ENCODE assay signal across 1 cellular context in the genomic region with DNA sequence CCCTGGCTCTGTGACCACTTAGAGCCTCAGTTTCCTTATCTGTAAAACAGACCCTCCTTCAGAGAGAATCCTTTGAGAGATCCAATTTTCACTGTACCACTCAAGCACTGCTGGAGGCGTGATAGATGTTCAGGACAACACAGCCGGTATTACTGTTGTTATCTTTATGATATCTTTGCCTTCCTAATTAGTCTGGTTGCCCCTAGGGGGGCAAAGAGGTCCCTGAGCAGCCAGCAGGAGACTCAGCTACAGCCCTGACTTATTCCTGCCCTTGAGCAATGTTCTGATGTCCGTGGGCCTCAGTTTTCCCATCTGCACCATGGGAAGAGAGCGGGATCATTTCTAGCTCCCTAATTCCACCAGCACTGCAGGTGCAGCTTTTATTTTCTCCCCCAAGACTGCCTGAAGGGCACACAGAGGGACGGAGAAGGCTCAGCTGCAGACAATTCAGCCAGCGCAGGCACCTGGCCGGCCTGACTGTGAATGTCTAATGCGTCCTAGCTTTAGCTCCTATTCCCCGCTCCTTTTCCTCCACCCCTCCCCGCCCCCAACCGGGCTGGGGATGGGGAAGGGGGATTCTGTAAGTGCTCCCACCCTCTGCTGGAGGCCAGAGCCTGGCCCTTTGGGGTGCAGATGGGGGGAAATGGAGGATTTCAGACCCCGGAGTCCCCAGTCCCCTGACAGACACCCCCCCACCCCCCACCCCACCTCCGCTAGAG.
A peak's percentile ranks its signal among the peaks of the same experiment; 100 is the strongest.
TF ChIP-seq lines count a peak whose summit lies in the region.

No MANE protein-coding gene starts in this region.

TF ChIP-seq in K562, 482 proteins besides CTCF, POLR2A, EP300 and RAD21:
- TF ChIP-seq NRF1 (conservative IDR thresholded peaks at IDR 0.05 in 1 of 2, IDR thresholded peaks at IDR 0.05 in 1 of 2) (0 out of 4 replicates have a peak, but pooled peaks of 1 of the 2 experiments have one; percentile 21), BCOR (IDR thresholded peaks at IDR 0.05) (0 out of 2 replicates have a peak, but pooled peaks have one; percentile 24), CHD4 (IDR thresholded peaks at IDR 0.05; ENCODE audit: insufficient read depth, insufficient replicate concordance, low read depth, low read length, poor library complexity, severe bottlenecking) (peak; percentile 22), ZNF143 (CRISPR knock-in tag; IDR thresholded peaks at IDR 0.05) (no peak), PHTF2 (CRISPR knock-in tag; IDR thresholded peaks at IDR 0.05) (no peak)
- TF ChIP-seq, protein P1, sequence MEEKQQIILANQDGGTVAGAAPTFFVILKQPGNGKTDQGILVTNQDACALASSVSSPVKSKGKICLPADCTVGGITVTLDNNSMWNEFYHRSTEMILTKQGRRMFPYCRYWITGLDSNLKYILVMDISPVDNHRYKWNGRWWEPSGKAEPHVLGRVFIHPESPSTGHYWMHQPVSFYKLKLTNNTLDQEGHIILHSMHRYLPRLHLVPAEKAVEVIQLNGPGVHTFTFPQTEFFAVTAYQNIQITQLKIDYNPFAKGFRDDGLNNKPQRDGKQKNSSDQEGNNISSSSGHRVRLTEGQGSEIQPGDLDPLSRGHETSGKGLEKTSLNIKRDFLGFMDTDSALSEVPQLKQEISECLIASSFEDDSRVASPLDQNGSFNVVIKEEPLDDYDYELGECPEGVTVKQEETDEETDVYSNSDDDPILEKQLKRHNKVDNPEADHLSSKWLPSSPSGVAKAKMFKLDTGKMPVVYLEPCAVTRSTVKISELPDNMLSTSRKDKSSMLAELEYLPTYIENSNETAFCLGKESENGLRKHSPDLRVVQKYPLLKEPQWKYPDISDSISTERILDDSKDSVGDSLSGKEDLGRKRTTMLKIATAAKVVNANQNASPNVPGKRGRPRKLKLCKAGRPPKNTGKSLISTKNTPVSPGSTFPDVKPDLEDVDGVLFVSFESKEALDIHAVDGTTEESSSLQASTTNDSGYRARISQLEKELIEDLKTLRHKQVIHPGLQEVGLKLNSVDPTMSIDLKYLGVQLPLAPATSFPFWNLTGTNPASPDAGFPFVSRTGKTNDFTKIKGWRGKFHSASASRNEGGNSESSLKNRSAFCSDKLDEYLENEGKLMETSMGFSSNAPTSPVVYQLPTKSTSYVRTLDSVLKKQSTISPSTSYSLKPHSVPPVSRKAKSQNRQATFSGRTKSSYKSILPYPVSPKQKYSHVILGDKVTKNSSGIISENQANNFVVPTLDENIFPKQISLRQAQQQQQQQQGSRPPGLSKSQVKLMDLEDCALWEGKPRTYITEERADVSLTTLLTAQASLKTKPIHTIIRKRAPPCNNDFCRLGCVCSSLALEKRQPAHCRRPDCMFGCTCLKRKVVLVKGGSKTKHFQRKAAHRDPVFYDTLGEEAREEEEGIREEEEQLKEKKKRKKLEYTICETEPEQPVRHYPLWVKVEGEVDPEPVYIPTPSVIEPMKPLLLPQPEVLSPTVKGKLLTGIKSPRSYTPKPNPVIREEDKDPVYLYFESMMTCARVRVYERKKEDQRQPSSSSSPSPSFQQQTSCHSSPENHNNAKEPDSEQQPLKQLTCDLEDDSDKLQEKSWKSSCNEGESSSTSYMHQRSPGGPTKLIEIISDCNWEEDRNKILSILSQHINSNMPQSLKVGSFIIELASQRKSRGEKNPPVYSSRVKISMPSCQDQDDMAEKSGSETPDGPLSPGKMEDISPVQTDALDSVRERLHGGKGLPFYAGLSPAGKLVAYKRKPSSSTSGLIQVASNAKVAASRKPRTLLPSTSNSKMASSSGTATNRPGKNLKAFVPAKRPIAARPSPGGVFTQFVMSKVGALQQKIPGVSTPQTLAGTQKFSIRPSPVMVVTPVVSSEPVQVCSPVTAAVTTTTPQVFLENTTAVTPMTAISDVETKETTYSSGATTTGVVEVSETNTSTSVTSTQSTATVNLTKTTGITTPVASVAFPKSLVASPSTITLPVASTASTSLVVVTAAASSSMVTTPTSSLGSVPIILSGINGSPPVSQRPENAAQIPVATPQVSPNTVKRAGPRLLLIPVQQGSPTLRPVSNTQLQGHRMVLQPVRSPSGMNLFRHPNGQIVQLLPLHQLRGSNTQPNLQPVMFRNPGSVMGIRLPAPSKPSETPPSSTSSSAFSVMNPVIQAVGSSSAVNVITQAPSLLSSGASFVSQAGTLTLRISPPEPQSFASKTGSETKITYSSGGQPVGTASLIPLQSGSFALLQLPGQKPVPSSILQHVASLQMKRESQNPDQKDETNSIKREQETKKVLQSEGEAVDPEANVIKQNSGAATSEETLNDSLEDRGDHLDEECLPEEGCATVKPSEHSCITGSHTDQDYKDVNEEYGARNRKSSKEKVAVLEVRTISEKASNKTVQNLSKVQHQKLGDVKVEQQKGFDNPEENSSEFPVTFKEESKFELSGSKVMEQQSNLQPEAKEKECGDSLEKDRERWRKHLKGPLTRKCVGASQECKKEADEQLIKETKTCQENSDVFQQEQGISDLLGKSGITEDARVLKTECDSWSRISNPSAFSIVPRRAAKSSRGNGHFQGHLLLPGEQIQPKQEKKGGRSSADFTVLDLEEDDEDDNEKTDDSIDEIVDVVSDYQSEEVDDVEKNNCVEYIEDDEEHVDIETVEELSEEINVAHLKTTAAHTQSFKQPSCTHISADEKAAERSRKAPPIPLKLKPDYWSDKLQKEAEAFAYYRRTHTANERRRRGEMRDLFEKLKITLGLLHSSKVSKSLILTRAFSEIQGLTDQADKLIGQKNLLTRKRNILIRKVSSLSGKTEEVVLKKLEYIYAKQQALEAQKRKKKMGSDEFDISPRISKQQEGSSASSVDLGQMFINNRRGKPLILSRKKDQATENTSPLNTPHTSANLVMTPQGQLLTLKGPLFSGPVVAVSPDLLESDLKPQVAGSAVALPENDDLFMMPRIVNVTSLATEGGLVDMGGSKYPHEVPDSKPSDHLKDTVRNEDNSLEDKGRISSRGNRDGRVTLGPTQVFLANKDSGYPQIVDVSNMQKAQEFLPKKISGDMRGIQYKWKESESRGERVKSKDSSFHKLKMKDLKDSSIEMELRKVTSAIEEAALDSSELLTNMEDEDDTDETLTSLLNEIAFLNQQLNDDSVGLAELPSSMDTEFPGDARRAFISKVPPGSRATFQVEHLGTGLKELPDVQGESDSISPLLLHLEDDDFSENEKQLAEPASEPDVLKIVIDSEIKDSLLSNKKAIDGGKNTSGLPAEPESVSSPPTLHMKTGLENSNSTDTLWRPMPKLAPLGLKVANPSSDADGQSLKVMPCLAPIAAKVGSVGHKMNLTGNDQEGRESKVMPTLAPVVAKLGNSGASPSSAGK (IDR thresholded peaks at IDR 0.05): no peak
